ENCODE assay signal across 2 cellular contexts in genomic region chr16:14284930-14285541, GRCh38.
TF ChIP-seq lines count a peak whose summit lies in the region.

No MANE protein-coding gene starts in this region.

TF ChIP-seq in IMR-90, 13 proteins besides CTCF, POLR2A, EP300 and RAD21 (continued from another document):
- TF ChIP-seq ELK1 (IDR thresholded peaks at IDR 0.05; ENCODE audit: borderline replicate concordance, low read depth, low read length) = no peak

TF ChIP-seq in SK-N-SH, 30 proteins besides CTCF, POLR2A, EP300 and RAD21 (continued from another document):
- no peak for TF ChIP-seq FOSL2 (IDR thresholded peaks at IDR 0.05; ENCODE audit: borderline replicate concordance, low read depth)
- TF ChIP-seq SMC3 (IDR thresholded peaks at IDR 0.05; ENCODE audit: low read depth, low read length) = no peak
- TF ChIP-seq RXRA (IDR thresholded peaks at IDR 0.05; ENCODE audit: borderline replicate concordance, low read depth) = no peak
- TF ChIP-seq CHD2 (IDR thresholded peaks at IDR 0.05; ENCODE audit: low read length, partially characterized antibody) = no peak
